8 cellular contexts compared by ENCODE assay signal in genomic region chr12:55727643-55728184, GRCh38. TPM values are rescaled to one million over a fixed set of nuclear protein-coding genes. Genes with fewer than 3 reads are reported as not detected.
DNase-seq lines count a peak whose midpoint lies in the region; ATAC-seq and TF ChIP-seq lines count a peak whose summit lies in the region.

No MANE protein-coding gene starts in this region.

- no peaks in the 10 kb centered on the region for H3K9me3 Mint-ChIP-seq in activated CD4-positive, alpha-beta T cell treated with anti-CD3 and anti-CD28 coated beads for 36 hours (ENCODE audit: low read depth)

- POLR2A ChIA-PET in activated CD4-positive, alpha-beta T cell treated with anti-CD3 and anti-CD28 coated beads for 36 hours (lab: Charles Lee) = no interaction called here

- H3K9me3 ChIP-seq in neuron (ENCODE audit: low read length) = no peaks in the 10 kb centered on the region

- ATAC-seq in activated CD4-positive, alpha-beta T cell treated with anti-CD3 and anti-CD28 coated beads for 36 hours = no peak
- ATAC-seq in HG02759 (IDR thresholded peaks at IDR 0.05; ENCODE audit: unreplicated experiment) (no peak), HG03175 (IDR thresholded peaks at IDR 0.05; ENCODE audit: unreplicated experiment) (no peak)

- H2AFZ ChIP-seq in neuron (ENCODE audit: low read depth, low read length) = no peak overlapping the region

- peaks cover 28% of the 10 kb centered on the region for H3K4me1 ChIP-seq in neuron (ENCODE audit: insufficient read depth, low read length)

- CTCF ChIA-PET in activated CD4-positive, alpha-beta T cell treated with anti-CD3 and anti-CD28 coated beads for 36 hours (lab: Charles Lee) = interaction anchor here (1.1 kb wide), 1 partner anchor 11 kb away, joined by 3 read pairs; no protein-coding TSS in a partner anchor

- peak overlapping the region; percentile 93 for H3K4me3 Mint-ChIP-seq in activated CD4-positive, alpha-beta T cell treated with anti-CD3 and anti-CD28 coated beads for 36 hours

- no peak for TF ChIP-seq CTCF in fibroblast of pulmonary artery (IDR thresholded peaks at IDR 0.05; ENCODE audit: low read length, missing control alignments)

- peaks cover 9% of the 10 kb centered on the region for H3K36me3 Mint-ChIP-seq in activated CD4-positive, alpha-beta T cell treated with anti-CD3 and anti-CD28 coated beads for 36 hours (ENCODE audit: low read depth)

- H3K27ac Mint-ChIP-seq in activated CD4-positive, alpha-beta T cell treated with anti-CD3 and anti-CD28 coated beads for 36 hours = peak overlapping the region; percentile 45

- H3K4me3 ChIP-seq in fibroblast of pulmonary artery (replicated peaks; ENCODE audit: low read depth, low read length) (peak overlapping the region; percentile 93), neuron (ENCODE audit: low read length) (peak overlapping the region; percentile 71)

- peaks cover 28% of the 10 kb centered on the region for H3K36me3 ChIP-seq in neuron (ENCODE audit: insufficient read depth, low read length)

- DNase-seq in activated CD4-positive, alpha-beta T cell treated with anti-CD3 and anti-CD28 coated beads for 36 hours = no peak
- no peak for DNase-seq in activated CD4-positive, alpha-beta T cell treated with anti-CD3 and anti-CD28 coated beads, Interleukin-2, amount 50 U/mL, for 4 hours
- DNase-seq in UCSD-AML1 (lab: John Stamatoyannopoulos, UW; ENCODE audit: unreplicated experiment) (peak; percentile 41), fibroblast of pulmonary artery (ENCODE audit: low read depth) (peak; percentile 69), SW480 (ENCODE audit: low spot score) (no peak)

- H3K27me3 ChIP-seq in neuron (ENCODE audit: insufficient read depth, low read length) = no peaks in the 10 kb centered on the region

- peaks cover 34% of the 10 kb centered on the region for H3K4me1 Mint-ChIP-seq in activated CD4-positive, alpha-beta T cell treated with anti-CD3 and anti-CD28 coated beads for 36 hours

- no peaks in the 10 kb centered on the region for H3K27me3 Mint-ChIP-seq in activated CD4-positive, alpha-beta T cell treated with anti-CD3 and anti-CD28 coated beads for 36 hours

- intact Hi-C loops in activated CD4-positive, alpha-beta T cell treated with anti-CD3 and anti-CD28 coated beads for 36 hours (cut with DNase I, micrococcal nuclease) = loop anchor here in 1 of 2 experiments (2.0 kb wide), 1 partner anchor 313 kb away; the partner anchor contains the start of gene RPS26

RNA-seq across cellular contexts. Expression of gene CD63, which starts 1.1 kb away (rescaled TPM):
- 100 to 1,000 TPM; 113 to 122 TPM for total RNA-seq in activated CD4-positive, alpha-beta T cell treated with anti-CD3 and anti-CD28 coated beads for 36 hours

RNA-seq across cellular contexts. Expression of gene RDH5, which starts 7.5 kb away (rescaled TPM):
- total RNA-seq in activated CD4-positive, alpha-beta T cell treated with anti-CD3 and anti-CD28 coated beads for 36 hours = 10 to 100 TPM in 1 of 2 experiments, 1 to 10 TPM in 1; 9.6 to 12.2 TPM

RNA-seq across cellular contexts. Expression of gene BLOC1S1, which starts 11.9 kb away (rescaled TPM):
- total RNA-seq in activated CD4-positive, alpha-beta T cell treated with anti-CD3 and anti-CD28 coated beads for 36 hours = 100 to 1,000 TPM; 107 to 115 TPM

RNA-seq across cellular contexts. Expression of gene GDF11, which starts 15.2 kb away (rescaled TPM):
- total RNA-seq in activated CD4-positive, alpha-beta T cell treated with anti-CD3 and anti-CD28 coated beads for 36 hours = 1 to 10 TPM; 7.5 to 9.5 TPM

RNA-seq across cellular contexts. Expression of gene ITGA7, which starts 20.0 kb away (rescaled TPM):
- total RNA-seq in activated CD4-positive, alpha-beta T cell treated with anti-CD3 and anti-CD28 coated beads for 36 hours = 1 to 10 TPM; 5.5 to 5.6 TPM

Comparison
In these comparisons a context has a peak if more than half of its experiments do, and no peak if none do; other contexts are left out.
1. DNase-seq: peak in UCSD-AML1 (single experiment) and fibroblast of pulmonary artery (single experiment); none in activated CD4-positive, alpha-beta T cell treated with anti-CD3 and anti-CD28 coated beads for 36 hours (single experiment), activated CD4-positive, alpha-beta T cell treated with anti-CD3 and anti-CD28 coated beads, Interleukin-2, amount 50 U/mL, for 4 hours (0 of 2) and SW480 (single experiment).